In the genomic region with DNA sequence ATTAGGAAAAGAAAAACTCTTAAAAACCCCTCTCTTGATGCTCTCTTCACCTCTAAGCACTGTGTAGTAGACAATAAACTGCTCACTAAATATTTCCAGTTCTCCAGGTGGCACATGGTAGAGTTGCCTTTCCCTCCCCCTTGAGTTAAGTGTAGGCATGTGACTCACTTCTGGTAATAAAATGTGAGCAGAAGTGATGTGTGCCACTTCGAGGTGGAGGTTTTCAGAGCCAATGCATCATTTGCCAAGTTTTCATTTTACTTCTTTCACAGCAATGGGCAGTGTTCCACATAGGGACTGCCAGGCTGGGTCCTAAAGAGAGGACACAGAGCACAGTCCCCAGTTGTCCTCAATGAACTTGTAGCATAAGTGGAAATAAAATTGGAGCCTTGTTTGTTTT, we compare ENCODE assay signal across 26 cellular contexts.
DNase-seq lines count a peak whose midpoint lies in the region; ATAC-seq and TF ChIP-seq lines count a peak whose summit lies in the region.
"Had no signal": no experiment of that assay in that cellular context is flagged by ENCODE, and none has a peak within 500 bp of the region (broad histone marks: within the 10 kb centered on the region; RNA-seq: fewer than 3 reads in every experiment).

No MANE protein-coding gene starts in this region.

- H3K4me3 Mint-ChIP-seq in WTC11, result no peak overlapping the region
- H3K4me3 Mint-ChIP-seq: activated T-cell treated with anti-CD3 and anti-CD28 coated beads, Interleukin-2, amount 50 U/mL, for 24 hours; immature natural killer cell had no signal

- H3K27me3 ChIP-seq in PC-3 (ENCODE audit: low read length), result no peaks in the 10 kb centered on the region
- no peaks in the 10 kb centered on the region for H3K27me3 ChIP-seq in foreskin keratinocyte
- H3K27me3 ChIP-seq in thyroid gland, result no peaks in the 10 kb centered on the region
- H3K27me3 ChIP-seq: cardiac muscle cell, heart right ventricle, spleen had no signal

- no peaks in the 10 kb centered on the region for H3K79me2 ChIP-seq in PC-3 (ENCODE audit: low read length)

- H3K9me3 Mint-ChIP-seq in WTC11, result peaks cover 33% of the 10 kb centered on the region

- H3K9me2 ChIP-seq in PC-3 (replicated peaks; ENCODE audit: low read length), result no peaks in the 10 kb centered on the region

- H3K4me3 ChIP-seq in PC-3 (ENCODE audit: low read length) (no peak overlapping the region), thyroid gland (replicated peaks in 1 of 3) (no peak overlapping the region)
- H3K4me3 ChIP-seq: cardiac muscle cell, heart right ventricle, psoas muscle, spleen had no signal

- intact Hi-C loops in PC-3 (cut with micrococcal nuclease), result no loop called here
- intact Hi-C loops in thyroid gland (cut with DNase I), result no loop called here
- intact Hi-C loops in sciatic nerve (cut with DNase I), result no loop called here

- no peak overlapping the region for H3K4me2 ChIP-seq in PC-3 (ENCODE audit: low read length)

- WGBS in thyroid gland, 2 donors, result 14 to 17% methylated on average over 1 of the region's 1 CpG

- no peaks in the 10 kb centered on the region for H3K27me3 Mint-ChIP-seq in WTC11 (ENCODE audit: low read depth)

- no peaks in the 10 kb centered on the region for H3K4me1 Mint-ChIP-seq in WTC11
- H3K4me1 Mint-ChIP-seq: immature natural killer cell had no signal

- H3K36me3 Mint-ChIP-seq in WTC11, result peaks cover 21% of the 10 kb centered on the region
- H3K36me3 Mint-ChIP-seq: immature natural killer cell had no signal

- no peaks in the 10 kb centered on the region for H4K20me1 ChIP-seq in PC-3 (ENCODE audit: low read length)

- no peak overlapping the region for H3K27ac Mint-ChIP-seq in WTC11
- H3K27ac Mint-ChIP-seq: activated T-cell treated with anti-CD3 and anti-CD28 coated beads, Interleukin-2, amount 50 U/mL, for 24 hours; immature natural killer cell had no signal

- H3K36me3 ChIP-seq in PC-3 (ENCODE audit: low read depth, low read length) (no peaks in the 10 kb centered on the region), thyroid gland (no peaks in the 10 kb centered on the region)
- H3K36me3 ChIP-seq: cardiac muscle cell, heart right ventricle, spleen had no signal

- no peak for ATAC-seq in PC-3
- peak; percentile 46 for ATAC-seq in foreskin keratinocyte
- ATAC-seq in sciatic nerve, result no peak
- no peak for ATAC-seq in WTC11
- ATAC-seq in HG02981 (IDR thresholded peaks at IDR 0.05; ENCODE audit: unreplicated experiment), result no peak
- ATAC-seq: heart right ventricle, psoas muscle had no signal

- no peaks in the 10 kb centered on the region for H3K9me3 ChIP-seq in PC-3 (ENCODE audit: low read length)
- no peaks in the 10 kb centered on the region for H3K9me3 ChIP-seq in thyroid gland
- H3K9me3 ChIP-seq: psoas muscle had no signal

- POLR2A ChIA-PET in PC-3 (lab: Charles Lee; ENCODE audit: unreplicated experiment), result interaction anchor here (0.6 kb wide), 1 partner anchor 1327 kb away, joined by 20 read pairs; no protein-coding TSS in a partner anchor
- POLR2A ChIA-PET in WTC11 (lab: Charles Lee), result no interaction called here

- no peak for TF ChIP-seq CTCF in PC-3 (conservative IDR thresholded peaks at IDR 0.05; ENCODE audit: low read depth, low read length)
- TF ChIP-seq CTCF in foreskin keratinocyte (conservative IDR thresholded peaks at IDR 0.05), result no peak
- no peak for TF ChIP-seq CTCF in thyroid gland (IDR thresholded peaks at IDR 0.05)
- no peak for TF ChIP-seq CTCF in WTC11 (IDR thresholded peaks at IDR 0.05)

- H3K4me1 ChIP-seq in PC-3 (ENCODE audit: insufficient read depth, low read length), result no peaks in the 10 kb centered on the region
- no peaks in the 10 kb centered on the region for H3K4me1 ChIP-seq in foreskin keratinocyte
- H3K4me1 ChIP-seq in thyroid gland, result no peaks in the 10 kb centered on the region
- H3K4me1 ChIP-seq: heart right ventricle, psoas muscle, spleen had no signal

- no peak overlapping the region for H3K9ac ChIP-seq in PC-3 (ENCODE audit: low read length)

- H3F3A ChIP-seq in PC-3 (ENCODE audit: low read length, unreplicated experiment), result no peaks in the 10 kb centered on the region

- H2AFZ ChIP-seq in PC-3 (ENCODE audit: low read length), result no peak overlapping the region

- TF ChIP-seq POLR2A in thyroid gland (IDR thresholded peaks at IDR 0.05), result no peak

- DNase-seq in DMS53 (lab: John Stamatoyannopoulos, UW) (peak; percentile 42), DMS53 treated with DMSO at 0.1 percent for 48 hours (lab: John Stamatoyannopoulos, UW; ENCODE audit: unreplicated experiment) (no peak), PC-3 (peak; percentile 59), foreskin keratinocyte (peak; percentile 10 to 30), thyroid gland (peak; percentile 19 to 32), sciatic nerve (ENCODE audit: low spot score) (no peak), WTC11 (ENCODE audit: low spot score) (no peak)
- DNase-seq: 8988T; activated CD4-positive, CD25-positive, alpha-beta regulatory T cell treated with anti-CD3 and anti-CD28 coated beads, Interleukin-2, amount 50 U/mL, for 72 hours; activated naive CD4-positive, alpha-beta T cell treated with Interleukin-2 at 50 U/mL for 16 hours; activated T-cell treated with anti-CD3 and anti-CD28 coated beads, Interleukin-2, amount 50 U/mL, for 24 hours; amygdala; dermis blood vessel endothelial cell; heart right ventricle; immature natural killer cell; NCI-H1436 treated with DMSO at 0.1 percent for 48 hours; NCI-H2171 treated with DMSO at 0.1 percent for 48 hours; NCI-H526; psoas muscle; SHP77; spleen; stimulated activated CD4-positive, alpha-beta T cell treated with anti-CD3 and anti-CD28 coated beads, Interleukin-4, amount 100 ng/mL, for 24 hours; stimulated activated naive CD4-positive, alpha-beta T cell treated with Interleukin-2 at 50 U/mL for 16 hours; trophoblast cell had no signal

- H3K27ac ChIP-seq in PC-3 (ENCODE audit: low read length), result no peak overlapping the region
- H3K27ac ChIP-seq in foreskin keratinocyte, result no peak overlapping the region
- no peak overlapping the region for H3K27ac ChIP-seq in thyroid gland
- H3K27ac ChIP-seq: cardiac muscle cell, heart right ventricle, psoas muscle, spleen had no signal

- CTCF ChIA-PET in PC-3 (lab: Charles Lee) (no interaction called here), WTC11 (lab: Charles Lee) (no interaction called here)

- no TSS peak for BruUV-seq in PC-3 (replicated peaks; lab: Mats Ljungman, UMichigan)

TF ChIP-seq in WTC11, 78 proteins besides CTCF, POLR2A, EP300 and RAD21:
- TF ChIP-seq MYBL2 (CRISPR knock-in tag; IDR thresholded peaks at IDR 0.05) (no peak), ZNF396 (CRISPR knock-in tag; IDR thresholded peaks at IDR 0.05; ENCODE audit: borderline replicate concordance) (no peak), NR2C2 (CRISPR knock-in tag; IDR thresholded peaks at IDR 0.05) (no peak), NFE2L1 (CRISPR knock-in tag; IDR thresholded peaks at IDR 0.05) (no peak)
- TF ChIP-seq, protein P1, sequence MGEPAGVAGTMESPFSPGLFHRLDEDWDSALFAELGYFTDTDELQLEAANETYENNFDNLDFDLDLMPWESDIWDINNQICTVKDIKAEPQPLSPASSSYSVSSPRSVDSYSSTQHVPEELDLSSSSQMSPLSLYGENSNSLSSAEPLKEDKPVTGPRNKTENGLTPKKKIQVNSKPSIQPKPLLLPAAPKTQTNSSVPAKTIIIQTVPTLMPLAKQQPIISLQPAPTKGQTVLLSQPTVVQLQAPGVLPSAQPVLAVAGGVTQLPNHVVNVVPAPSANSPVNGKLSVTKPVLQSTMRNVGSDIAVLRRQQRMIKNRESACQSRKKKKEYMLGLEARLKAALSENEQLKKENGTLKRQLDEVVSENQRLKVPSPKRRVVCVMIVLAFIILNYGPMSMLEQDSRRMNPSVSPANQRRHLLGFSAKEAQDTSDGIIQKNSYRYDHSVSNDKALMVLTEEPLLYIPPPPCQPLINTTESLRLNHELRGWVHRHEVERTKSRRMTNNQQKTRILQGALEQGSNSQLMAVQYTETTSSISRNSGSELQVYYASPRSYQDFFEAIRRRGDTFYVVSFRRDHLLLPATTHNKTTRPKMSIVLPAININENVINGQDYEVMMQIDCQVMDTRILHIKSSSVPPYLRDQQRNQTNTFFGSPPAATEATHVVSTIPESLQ (CRISPR knock-in tag; IDR thresholded peaks at IDR 0.05), result no peak
- TF ChIP-seq, protein P2, sequence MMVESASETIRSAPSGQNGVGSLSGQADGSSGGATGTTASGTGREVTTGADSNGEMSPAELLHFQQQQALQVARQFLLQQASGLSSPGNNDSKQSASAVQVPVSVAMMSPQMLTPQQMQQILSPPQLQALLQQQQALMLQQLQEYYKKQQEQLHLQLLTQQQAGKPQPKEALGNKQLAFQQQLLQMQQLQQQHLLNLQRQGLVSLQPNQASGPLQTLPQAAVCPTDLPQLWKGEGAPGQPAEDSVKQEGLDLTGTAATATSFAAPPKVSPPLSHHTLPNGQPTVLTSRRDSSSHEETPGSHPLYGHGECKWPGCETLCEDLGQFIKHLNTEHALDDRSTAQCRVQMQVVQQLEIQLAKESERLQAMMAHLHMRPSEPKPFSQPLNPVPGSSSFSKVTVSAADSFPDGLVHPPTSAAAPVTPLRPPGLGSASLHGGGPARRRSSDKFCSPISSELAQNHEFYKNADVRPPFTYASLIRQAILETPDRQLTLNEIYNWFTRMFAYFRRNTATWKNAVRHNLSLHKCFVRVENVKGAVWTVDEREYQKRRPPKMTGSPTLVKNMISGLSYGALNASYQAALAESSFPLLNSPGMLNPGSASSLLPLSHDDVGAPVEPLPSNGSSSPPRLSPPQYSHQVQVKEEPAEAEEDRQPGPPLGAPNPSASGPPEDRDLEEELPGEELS (CRISPR knock-in tag; IDR thresholded peaks at IDR 0.05), result no peak

Comparison
In these comparisons a context has a peak if more than half of its experiments do, and no peak if none do; other contexts are left out.
1. DNase-seq: peak in DMS53 (single experiment), PC-3 (single experiment), foreskin keratinocyte (2 of 2) and thyroid gland (2 of 2); none in DMS53 treated with DMSO at 0.1 percent for 48 hours (single experiment), sciatic nerve (single experiment) and WTC11 (single experiment).